18 cellular contexts compared by ENCODE assay signal in genomic region chr6:81262656-81263055, GRCh38.
"Had no signal": no experiment of that assay in that cellular context is flagged by ENCODE, and none has a peak within 500 bp of the region (broad histone marks: within the 10 kb centered on the region; RNA-seq: fewer than 3 reads in every experiment).

No MANE protein-coding gene starts in this region.

- H3K4me3 ChIP-seq: coronary artery, ovary, thoracic aorta, transverse colon had no signal

- ATAC-seq: foreskin keratinocyte; left cardiac atrium; left ventricle myocardium superior; naive thymus-derived CD8-positive, alpha-beta T cell; stimulated activated naive CD8-positive, alpha-beta T cell treated with anti-CD3 and anti-CD28 coated beads, Interleukin-15, amount 100 ng/mL, for 72 hours had no signal

- H3K9me3 ChIP-seq: ovary, thoracic aorta, transverse colon had no signal

- DNase-seq: effector CD4-positive, alpha-beta T cell; endodermal cell; erythroblast; foreskin keratinocyte; immature natural killer cell; left cardiac atrium; left ventricle myocardium superior; mammary epithelial cell; naive thymus-derived CD8-positive, alpha-beta T cell; nucleus accumbens; ovary; stimulated activated CD4-positive, alpha-beta T cell treated with anti-CD3 and anti-CD28 coated beads, Interleukin-4, amount 100 ng/mL, for 1 hour; stimulated activated CD8-positive, alpha-beta memory T cell treated with anti-CD3 and anti-CD28 coated beads, Interleukin-4, amount 100 ng/mL, for 48 hours; stimulated activated naive CD8-positive, alpha-beta T cell treated with anti-CD3 and anti-CD28 coated beads, Interleukin-15, amount 100 ng/mL, for 72 hours; substantia nigra; transverse colon had no signal

- H3K36me3 ChIP-seq: ovary, thoracic aorta, transverse colon had no signal

- H3K27ac ChIP-seq: coronary artery, foreskin keratinocyte, ovary, transverse colon had no signal

- H3K27me3 ChIP-seq: foreskin keratinocyte, ovary, transverse colon had no signal

- H3K4me1 ChIP-seq: foreskin keratinocyte, transverse colon had no signal
